1 cellular context compared by ENCODE assay signal in genomic region chr1:206898089-206898908, GRCh38.
TF ChIP-seq lines count a peak whose summit lies in the region.

No MANE protein-coding gene starts in this region.

TF ChIP-seq in WTC11, 78 proteins besides CTCF, POLR2A, EP300 and RAD21:
- TF ChIP-seq ZNF532 (CRISPR knock-in tag; IDR thresholded peaks at IDR 0.05; ENCODE audit: borderline replicate concordance) = no peak
- no peak for TF ChIP-seq IRF1 (CRISPR knock-in tag; IDR thresholded peaks at IDR 0.05)
- no peak for TF ChIP-seq AFF4 (CRISPR knock-in tag; IDR thresholded peaks at IDR 0.05; ENCODE audit: borderline replicate concordance)
- TF ChIP-seq TEAD1 (CRISPR knock-in tag; IDR thresholded peaks at IDR 0.05) = no peak
- TF ChIP-seq JAZF1 (CRISPR knock-in tag; IDR thresholded peaks at IDR 0.05) = no peak
- no peak for TF ChIP-seq ZNF512 (CRISPR knock-in tag; IDR thresholded peaks at IDR 0.05; ENCODE audit: borderline replicate concordance)
